ENCODE assay signal across 24 cellular contexts in the genomic region with DNA sequence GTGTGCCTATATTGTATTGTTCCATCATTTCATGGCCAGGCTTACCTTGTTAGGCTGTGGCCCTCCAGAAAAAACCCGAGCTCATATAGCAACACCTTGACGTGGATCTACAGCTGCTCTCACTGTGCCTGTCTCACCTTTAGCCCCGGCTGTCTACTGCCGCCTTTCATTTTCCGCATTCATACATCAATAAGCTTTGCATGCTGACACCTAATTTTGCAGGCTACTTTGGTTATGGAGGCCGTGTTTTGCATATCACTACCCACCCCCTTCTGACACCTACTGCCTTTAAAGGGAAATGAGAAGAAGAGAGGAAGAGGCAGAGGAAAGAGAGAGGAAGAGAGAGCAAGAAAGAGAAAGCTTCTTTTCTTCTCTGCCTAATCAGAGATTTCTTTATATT.
DNase-seq lines count a peak whose midpoint lies in the region; ATAC-seq, FAIRE-seq and TF ChIP-seq lines count a peak whose summit lies in the region.
"Had no signal": no experiment of that assay in that cellular context is flagged by ENCODE, and none has a peak within 500 bp of the region (broad histone marks: within the 10 kb centered on the region; RNA-seq: fewer than 3 reads in every experiment).

No MANE protein-coding gene starts in this region.

- H3K27ac ChIP-seq in DND-41 (ENCODE audit: low read length) = no peak overlapping the region
- H3K27ac ChIP-seq in small intestine (ENCODE audit: low read depth in 1 of 2, low read length in 1 of 2) = no peak overlapping the region
- H3K27ac ChIP-seq: 22Rv1; BLaER1 treated with 17β-estradiol and CSF1 and Interleukin-3, amounts not matched to agents 10 nM and 100 nM had no signal

- no peak for FAIRE-seq in small intestine (lab: Jason Lieb, UNC)
- FAIRE-seq: A204.1, D721Med, GM12892, GM19239, H54 had no signal

- peaks cover 18% of the 10 kb centered on the region for H3K4me1 Mint-ChIP-seq in brain
- H3K4me1 Mint-ChIP-seq: CD14-positive monocyte; CD8-positive, alpha-beta memory T cell had no signal

- TF ChIP-seq CTCF in DND-41 (IDR thresholded peaks at IDR 0.05; ENCODE audit: borderline replicate concordance, extremely low read depth, low read length, poor library complexity, severe bottlenecking) = no peak
- no peak for TF ChIP-seq CTCF in brain (conservative IDR thresholded peaks at IDR 0.05)

- ATAC-seq in DND-41 (ENCODE audit: insufficient read depth, low read depth) (0 out of 3 replicates have a peak, but pooled peaks have one; percentile 31), GM19324 (IDR thresholded peaks at IDR 0.05; ENCODE audit: low FRiP score, unreplicated experiment) (no peak), left cardiac atrium (no peak)

- peak overlapping the region in 2 of 5 experiments; percentile 4 to 11 for H3K4me3 Mint-ChIP-seq in brain
- H3K4me3 Mint-ChIP-seq: B cell; CD14-positive monocyte; CD4-positive, alpha-beta T cell; CD8-positive, alpha-beta memory T cell; HFFc6 had no signal

- H3K9me3 Mint-ChIP-seq in brain = peaks cover 0 to 6% (median 0%) of the 10 kb centered on the region in 5 experiments
- H3K9me3 Mint-ChIP-seq: CD4-positive, alpha-beta T cell had no signal

- H3K79me2 ChIP-seq in DND-41 (ENCODE audit: insufficient read depth, low read length) = no peaks in the 10 kb centered on the region

- H3K4me2 ChIP-seq in DND-41 (ENCODE audit: insufficient read depth, low read length) = no peak overlapping the region
- H3K4me2 ChIP-seq: BLaER1 treated with 17β-estradiol and CSF1 and Interleukin-3, amounts not matched to agents 10 nM and 100 nM had no signal

- H3K27me3 ChIP-seq in DND-41 (ENCODE audit: insufficient read depth, low read length, poor library complexity) = no peaks in the 10 kb centered on the region
- H3K27me3 ChIP-seq in small intestine (ENCODE audit: control insufficient read depth in 2 of 2, insufficient read depth in 2 of 2, low read length in 2 of 2) = no peaks in the 10 kb centered on the region
- H3K27me3 ChIP-seq: BLaER1 treated with 17β-estradiol and CSF1 and Interleukin-3, amounts not matched to agents 10 nM and 100 nM had no signal

- H3K36me3 ChIP-seq in DND-41 (ENCODE audit: insufficient read depth, low read length) (no peaks in the 10 kb centered on the region), small intestine (ENCODE audit: control insufficient read depth in 2 of 2, insufficient read depth in 2 of 2, low read length in 2 of 2) (no peaks in the 10 kb centered on the region)
- H3K36me3 ChIP-seq: BLaER1 treated with 17β-estradiol and CSF1 and Interleukin-3, amounts not matched to agents 10 nM and 100 nM; HAP-1 had no signal

- H3K4me1 ChIP-seq in DND-41 (ENCODE audit: insufficient read depth, low read length) (no peaks in the 10 kb centered on the region), small intestine (ENCODE audit: control insufficient read depth in 2 of 2, insufficient read depth in 1 of 2, low read depth in 1 of 2, low read length in 1 of 2) (no peaks in the 10 kb centered on the region)
- H3K4me1 ChIP-seq: HAP-1 had no signal

- H3K9me3 ChIP-seq in DND-41 (ENCODE audit: insufficient read depth, low read length, severe bottlenecking) = no peaks in the 10 kb centered on the region
- H3K9me3 ChIP-seq in small intestine (ENCODE audit: control insufficient read depth, low read depth) = no peaks in the 10 kb centered on the region
- H3K9me3 ChIP-seq: BLaER1 treated with 17β-estradiol and CSF1 and Interleukin-3, amounts not matched to agents 10 nM and 100 nM; HAP-1 had no signal

- WGBS in small intestine, 3 donors = 17 to 74% (median 51%) methylated on average over 6 of the region's 6 CpGs

- H3K27ac Mint-ChIP-seq in brain = peak overlapping the region in 4 of 5 experiments; percentile 66 to 77 (median 76)
- H3K27ac Mint-ChIP-seq: B cell; CD4-positive, alpha-beta T cell; CD8-positive, alpha-beta memory T cell; HFFc6 had no signal

- no peak overlapping the region for H3K9ac ChIP-seq in DND-41 (ENCODE audit: low read depth, low read length)
- H3K9ac ChIP-seq: BLaER1 treated with 17β-estradiol and CSF1 and Interleukin-3, amounts not matched to agents 10 nM and 100 nM had no signal

- H4K20me1 ChIP-seq in DND-41 (ENCODE audit: insufficient read depth, low read length) = no peaks in the 10 kb centered on the region
- H4K20me1 ChIP-seq: BLaER1 treated with 17β-estradiol and CSF1 and Interleukin-3, amounts not matched to agents 10 nM and 100 nM had no signal

- H2AFZ ChIP-seq in DND-41 (ENCODE audit: low read depth, low read length) = no peak overlapping the region

- H3K27me3 Mint-ChIP-seq in brain = no peaks in the 10 kb centered on the region
- H3K27me3 Mint-ChIP-seq: B cell; CD4-positive, alpha-beta T cell; CD8-positive, alpha-beta memory T cell had no signal

- H3K4me3 ChIP-seq in DND-41 (ENCODE audit: low read depth in 1 of 2, low read length in 2 of 2) (no peak overlapping the region), small intestine (ENCODE audit: low read depth in 1 of 2, low read length in 2 of 2) (no peak overlapping the region)
- H3K4me3 ChIP-seq: BLaER1 treated with 17β-estradiol and CSF1 and Interleukin-3, amounts not matched to agents 10 nM and 100 nM; HAP-1 had no signal

- DNase-seq in DND-41 (no peak), NCI-H1048 (lab: John Stamatoyannopoulos, UW) (peak; percentile 57), small intestine (peak; percentile 65), HK-2 (ENCODE audit: unreplicated experiment) (no peak), left cardiac atrium (no peak)
- DNase-seq: CD4-positive, alpha-beta T cell; CD8-positive, alpha-beta memory T cell; DMS 273 treated with DMSO at 0.1 percent for 48 hours; DMS79; GF-D8; GOT3; HFFc6 had no signal

- H3K36me3 Mint-ChIP-seq in brain = no peaks in the 10 kb centered on the region
- H3K36me3 Mint-ChIP-seq: CD14-positive monocyte; CD8-positive, alpha-beta memory T cell had no signal

- intact Hi-C loops in left cardiac atrium (cut with DNase I) = no loop called here

Comparison
In these comparisons a context has a peak if more than half of its experiments do, and no peak if none do; other contexts are left out.
1. DNase-seq: peak in NCI-H1048 (single experiment) and small intestine (single experiment); none in DND-41 (single experiment), HK-2 (single experiment) and left cardiac atrium (single experiment).